Comparison of ENCODE assay signal across 20 cellular contexts in the genomic region with DNA sequence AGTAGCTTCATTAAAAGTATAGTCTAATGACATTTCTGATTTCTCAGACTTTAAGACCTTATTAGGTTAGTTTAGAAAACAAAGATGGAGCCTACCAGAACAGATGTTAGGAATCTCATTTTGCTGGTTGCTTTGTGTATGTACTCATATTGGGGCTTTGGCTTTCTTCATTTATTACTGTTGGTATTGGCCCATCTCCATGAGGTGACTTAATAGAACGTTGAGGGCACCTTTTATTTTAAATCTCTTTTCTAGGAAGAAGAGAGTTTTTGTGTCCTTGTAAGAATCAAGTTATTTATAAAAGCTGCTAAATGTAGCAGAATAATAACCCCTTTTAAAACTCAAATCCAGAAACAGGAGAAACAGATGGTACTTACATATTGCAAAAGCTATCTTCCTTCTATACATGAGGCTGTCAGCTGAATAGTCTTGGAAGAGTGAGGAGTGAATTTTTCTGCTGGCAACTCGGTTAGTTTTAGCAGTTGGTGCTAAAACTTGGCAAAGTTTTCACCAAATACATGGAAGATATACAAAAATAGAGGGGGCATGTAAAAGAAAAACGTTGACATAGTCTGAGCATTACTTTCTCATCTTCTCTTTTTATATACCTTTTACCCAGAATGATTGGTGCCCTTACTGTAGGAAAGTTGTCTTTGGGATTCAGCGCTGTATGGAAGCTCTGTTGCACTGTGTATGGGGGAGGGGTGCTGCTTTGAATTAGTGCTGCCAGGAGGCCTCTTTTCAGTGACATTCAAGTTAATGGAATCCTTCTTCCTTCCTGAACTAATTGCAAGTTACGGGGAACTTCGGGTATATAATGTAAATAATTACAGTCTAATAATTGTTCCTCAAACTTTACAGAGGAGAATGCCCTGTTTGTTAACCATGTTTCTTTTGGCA. TPM values are rescaled to one million over a fixed set of nuclear protein-coding genes. Genes with fewer than 3 reads are reported as not detected.
DNase-seq lines count a peak whose midpoint lies in the region; ATAC-seq and TF ChIP-seq lines count a peak whose summit lies in the region.
"Had no signal": no experiment of that assay in that cellular context is flagged by ENCODE, and none has a peak within 500 bp of the region (broad histone marks: within the 10 kb centered on the region; RNA-seq: fewer than 3 reads in every experiment).

No MANE protein-coding gene starts in this region.

- no peak overlapping the region for H3K9ac ChIP-seq in HUES48 (ENCODE audit: low read depth, low read length)
- H3K9ac ChIP-seq: parathyroid adenoma had no signal

- H3K36me3 Mint-ChIP-seq in naive thymus-derived CD4-positive, alpha-beta T cell = peaks cover 18 to 79% (median 60%) of the 10 kb centered on the region in 5 donors
- peaks cover 100% of the 10 kb centered on the region for H3K36me3 Mint-ChIP-seq in CD4-positive, alpha-beta T cell (ENCODE audit: low read depth)

- intact Hi-C loops in naive thymus-derived CD4-positive, alpha-beta T cell (cut with micrococcal nuclease) = loop anchor here in 1 of 2 donors (5.0 kb wide), 1 partner anchor 33 kb away; no protein-coding TSS in a partner anchor
- intact Hi-C loops in CD4-positive, alpha-beta T cell (cut with DNase I, micrococcal nuclease) = loop anchor here in 1 of 2 experiments (5.0 kb wide), 1 partner anchor 33 kb away; no protein-coding TSS in a partner anchor

- peaks cover 0 to 3% (median 0%) of the 10 kb centered on the region in 11 donors for H3K9me3 Mint-ChIP-seq in naive thymus-derived CD4-positive, alpha-beta T cell
- H3K9me3 Mint-ChIP-seq in CD4-positive, alpha-beta T cell = no peaks in the 10 kb centered on the region
- H3K9me3 Mint-ChIP-seq: activated naive CD8-positive, alpha-beta T cell treated with anti-CD3 and anti-CD28 coated beads, Interleukin-2, amount 50 U/mL, for 24 hours had no signal

- peaks cover 48% of the 10 kb centered on the region for H3K4me1 ChIP-seq in HUES48 (ENCODE audit: control insufficient read depth, insufficient read depth, low read length)
- no peaks in the 10 kb centered on the region for H3K4me1 ChIP-seq in naive thymus-derived CD4-positive, alpha-beta T cell (ENCODE audit: control insufficient read depth in 2 of 2, insufficient read depth in 2 of 2, low read length in 2 of 2)
- H3K4me1 ChIP-seq: colonic mucosa, Peyer's patch had no signal

- TF ChIP-seq CTCF in AG10803 (conservative IDR thresholded peaks at IDR 0.05; ENCODE audit: low read length) (no peak), choroid plexus epithelial cell (conservative IDR thresholded peaks at IDR 0.05; ENCODE audit: low read depth, low read length) (no peak)
- TF ChIP-seq CTCF in CD4-positive, alpha-beta T cell (IDR thresholded peaks at IDR 0.05) = no peak

- CTCF ChIA-PET in naive thymus-derived CD4-positive, alpha-beta T cell (lab: Charles Lee) = interaction anchor here (0.6 kb wide), 1 partner anchor 32 kb away, joined by 5 read pairs; no protein-coding TSS in a partner anchor
- CTCF ChIA-PET in CD4-positive, alpha-beta T cell (lab: Charles Lee) = no interaction called here

- H3K4me3 ChIP-seq in AG10803 (ENCODE audit: low read length) = no peak overlapping the region
- H3K4me3 ChIP-seq in HUES48 (ENCODE audit: low read depth, low read length) = no peak overlapping the region
- no peak overlapping the region for H3K4me3 ChIP-seq in choroid plexus epithelial cell (ENCODE audit: low read depth, low read length)
- no peak overlapping the region for H3K4me3 ChIP-seq in naive thymus-derived CD4-positive, alpha-beta T cell (ENCODE audit: low read length)
- H3K4me3 ChIP-seq: colonic mucosa, Peyer's patch, tibial nerve had no signal

- peaks cover 0 to 11% (median 7%) of the 10 kb centered on the region in 7 donors for H3K4me1 Mint-ChIP-seq in naive thymus-derived CD4-positive, alpha-beta T cell
- H3K4me1 Mint-ChIP-seq in CD4-positive, alpha-beta T cell (ENCODE audit: low read depth) = peaks cover 10% of the 10 kb centered on the region

- DNase-seq in AG10803 (ENCODE audit: low read depth) (peak; percentile 13), choroid plexus epithelial cell (ENCODE audit: low read depth) (peak; percentile 58), retina (no peak)
- no peak for DNase-seq in naive thymus-derived CD4-positive, alpha-beta T cell
- DNase-seq in CD4-positive, alpha-beta T cell = no peak
- DNase-seq: activated CD4-positive, CD25-positive, alpha-beta regulatory T cell; activated CD8-positive, alpha-beta memory T cell treated with anti-CD3 and anti-CD28 coated beads, Interleukin-2, amount 50 U/mL, for 48 hours; activated naive CD8-positive, alpha-beta T cell treated with anti-CD3 and anti-CD28 coated beads, Interleukin-2, amount 50 U/mL, for 24 hours; colonic mucosa; DMS53; mesenchymal stem cell; NCI-H1092; NCI-H510A; Peyer's patch had no signal

- peaks cover 97% of the 10 kb centered on the region for H3K36me3 ChIP-seq in HUES48 (ENCODE audit: control insufficient read depth, insufficient read depth, low read length)
- peaks cover 52 to 90% (median 53%) of the 10 kb centered on the region in 3 experiments for H3K36me3 ChIP-seq in naive thymus-derived CD4-positive, alpha-beta T cell (ENCODE audit: control insufficient read depth in 2 of 3, insufficient read depth in 3 of 3, low read length in 3 of 3)

- POLR2A ChIA-PET in naive thymus-derived CD4-positive, alpha-beta T cell (lab: Charles Lee) = interaction anchor here (1.1 to 1.6 kb wide), 2 partner anchors 15 to 36 kb away, joined by 3 to 4 read pairs; a partner anchor contains a TSS
- POLR2A ChIA-PET in CD4-positive, alpha-beta T cell (lab: Charles Lee) = interaction anchor here (2.1 kb wide), 1 partner anchor 35 kb away, joined by 8 read pairs; a partner anchor contains a TSS

- H3K9me3 ChIP-seq in HUES48 (ENCODE audit: control insufficient read depth, insufficient read depth, low read length) = no peaks in the 10 kb centered on the region
- H3K9me3 ChIP-seq in naive thymus-derived CD4-positive, alpha-beta T cell (ENCODE audit: control insufficient read depth in 2 of 3, low read length in 3 of 3) = no peaks in the 10 kb centered on the region
- H3K9me3 ChIP-seq in CD4-positive, alpha-beta T cell (ENCODE audit: control insufficient read depth, low read length) = no peaks in the 10 kb centered on the region
- H3K9me3 ChIP-seq: colonic mucosa, Peyer's patch, tibial nerve had no signal

- ATAC-seq in naive thymus-derived CD4-positive, alpha-beta T cell = no peak
- ATAC-seq in CD4-positive, alpha-beta T cell (ENCODE audit: poor library complexity) = no peak
- ATAC-seq in GM21526 (IDR thresholded peaks at IDR 0.05; ENCODE audit: low FRiP score, unreplicated experiment) (no peak), HG03469 (IDR thresholded peaks at IDR 0.05; ENCODE audit: unreplicated experiment) (no peak)
- ATAC-seq: activated naive CD8-positive, alpha-beta T cell treated with anti-CD3 and anti-CD28 coated beads, Interleukin-2, amount 50 U/mL, for 24 hours; esophagus mucosa had no signal

- H3K27ac Mint-ChIP-seq in naive thymus-derived CD4-positive, alpha-beta T cell = peak overlapping the region in 5 of 9 donors; percentile 7 to 68 (median 41)
- no peak overlapping the region for H3K27ac Mint-ChIP-seq in CD4-positive, alpha-beta T cell
- H3K27ac Mint-ChIP-seq: activated naive CD8-positive, alpha-beta T cell treated with anti-CD3 and anti-CD28 coated beads, Interleukin-2, amount 50 U/mL, for 24 hours had no signal

- no peaks in the 10 kb centered on the region for H3K27me3 ChIP-seq in HUES48 (ENCODE audit: control insufficient read depth, insufficient read depth, low read length)
- no peaks in the 10 kb centered on the region for H3K27me3 ChIP-seq in naive thymus-derived CD4-positive, alpha-beta T cell (ENCODE audit: control insufficient read depth in 2 of 2, insufficient read depth in 2 of 2, low read length in 2 of 2)
- H3K27me3 ChIP-seq in CD4-positive, alpha-beta T cell (ENCODE audit: control insufficient read depth, insufficient read depth, low read length) = no peaks in the 10 kb centered on the region
- H3K27me3 ChIP-seq: colonic mucosa, Peyer's patch, tibial nerve had no signal

- no peak overlapping the region for H3K4me3 Mint-ChIP-seq in naive thymus-derived CD4-positive, alpha-beta T cell
- no peak overlapping the region for H3K4me3 Mint-ChIP-seq in CD4-positive, alpha-beta T cell
- H3K4me3 Mint-ChIP-seq: activated naive CD8-positive, alpha-beta T cell treated with anti-CD3 and anti-CD28 coated beads, Interleukin-2, amount 50 U/mL, for 24 hours had no signal

- no peaks in the 10 kb centered on the region for H3K27me3 Mint-ChIP-seq in naive thymus-derived CD4-positive, alpha-beta T cell
- no peaks in the 10 kb centered on the region for H3K27me3 Mint-ChIP-seq in CD4-positive, alpha-beta T cell
- H3K27me3 Mint-ChIP-seq: activated naive CD8-positive, alpha-beta T cell treated with anti-CD3 and anti-CD28 coated beads, Interleukin-2, amount 50 U/mL, for 24 hours had no signal

- peak overlapping the region; percentile 77 for H3K27ac ChIP-seq in HUES48 (ENCODE audit: low read depth, low read length)
- no peak overlapping the region for H3K27ac ChIP-seq in naive thymus-derived CD4-positive, alpha-beta T cell (ENCODE audit: low read depth, low read length)
- H3K27ac ChIP-seq in CD4-positive, alpha-beta T cell (ENCODE audit: low read depth, low read length) = no peak overlapping the region
- H3K27ac ChIP-seq: colonic mucosa, parathyroid adenoma, Peyer's patch, tibial nerve had no signal

RNA-seq across cellular contexts. Expression of a gene that starts 35.8 kb away (rescaled TPM):
- total RNA-seq in naive thymus-derived CD4-positive, alpha-beta T cell = 100 to 1,000 TPM; 118 to 227 (median 177) TPM
- polyA plus RNA-seq in naive thymus-derived CD4-positive, alpha-beta T cell = 10 to 100 TPM; 40.5 to 89.5 TPM
- total RNA-seq in CD4-positive, alpha-beta T cell = 100 to 1,000 TPM; 226 to 228 TPM

Comparison
In these comparisons a context has a peak if more than half of its experiments do, and no peak if none do; other contexts are left out.
1. DNase-seq: peak in AG10803 (single experiment) and choroid plexus epithelial cell (single experiment); none in naive thymus-derived CD4-positive, alpha-beta T cell (0 of 9), CD4-positive, alpha-beta T cell (0 of 10) and retina (single experiment).